In the genomic region with DNA sequence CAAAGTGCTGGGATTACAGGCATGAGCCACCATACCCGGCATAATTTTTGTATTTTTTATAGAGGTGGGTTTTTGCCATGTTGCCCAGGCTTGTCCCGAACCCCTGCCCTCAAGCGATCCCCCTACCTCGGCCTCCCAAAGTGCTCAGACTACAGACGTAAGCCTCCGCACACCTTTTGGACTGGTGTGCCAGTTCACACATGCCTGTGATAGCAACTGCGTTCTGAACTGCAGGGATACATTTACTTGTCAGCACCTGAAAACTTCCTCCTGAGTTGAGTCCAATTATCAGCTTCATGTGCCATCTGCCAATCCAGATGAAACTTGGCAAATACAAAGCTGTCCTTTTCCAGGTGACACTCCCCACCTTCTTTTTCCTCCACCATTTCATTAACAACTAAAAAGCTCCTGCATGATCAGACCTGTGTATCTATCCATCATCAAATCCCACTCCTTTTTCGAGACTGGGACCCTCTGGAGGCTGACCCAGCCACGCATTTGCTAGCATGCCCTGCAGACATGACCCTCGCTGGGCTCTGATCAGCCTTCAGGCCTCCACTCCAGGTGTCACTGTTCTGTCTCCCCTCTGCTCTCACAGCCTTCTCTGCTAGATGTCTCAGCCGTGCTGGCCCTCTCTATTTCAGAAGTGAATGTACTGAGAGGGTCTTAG, we compare ENCODE assay signal across 2 cellular contexts.
TF ChIP-seq lines count a peak whose summit lies in the region.

No MANE protein-coding gene starts in this region.

TF ChIP-seq in IMR-90, 13 proteins besides CTCF, POLR2A, EP300 and RAD21:
- no peak for TF ChIP-seq CEBPB (IDR thresholded peaks at IDR 0.05; ENCODE audit: low read depth, low read length)
- no peak for TF ChIP-seq BHLHE40 (IDR thresholded peaks at IDR 0.05; ENCODE audit: low read depth, low read length)
- TF ChIP-seq, protein P1, sequence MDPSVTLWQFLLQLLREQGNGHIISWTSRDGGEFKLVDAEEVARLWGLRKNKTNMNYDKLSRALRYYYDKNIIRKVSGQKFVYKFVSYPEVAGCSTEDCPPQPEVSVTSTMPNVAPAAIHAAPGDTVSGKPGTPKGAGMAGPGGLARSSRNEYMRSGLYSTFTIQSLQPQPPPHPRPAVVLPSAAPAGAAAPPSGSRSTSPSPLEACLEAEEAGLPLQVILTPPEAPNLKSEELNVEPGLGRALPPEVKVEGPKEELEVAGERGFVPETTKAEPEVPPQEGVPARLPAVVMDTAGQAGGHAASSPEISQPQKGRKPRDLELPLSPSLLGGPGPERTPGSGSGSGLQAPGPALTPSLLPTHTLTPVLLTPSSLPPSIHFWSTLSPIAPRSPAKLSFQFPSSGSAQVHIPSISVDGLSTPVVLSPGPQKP (IDR thresholded peaks at IDR 0.05; ENCODE audit: borderline replicate concordance, low read depth, low read length), result no peak

TF ChIP-seq in H1, 55 proteins besides CTCF, POLR2A, EP300 and RAD21:
- TF ChIP-seq NANOG (IDR thresholded peaks at IDR 0.05; ENCODE audit: insufficient read depth, low read depth, low read length, poor library complexity, severe bottlenecking) (no peak), CTBP2 (IDR thresholded peaks at IDR 0.05; ENCODE audit: borderline replicate concordance, insufficient read depth, insufficient read length, low read length) (no peak), BRCA1 (IDR thresholded peaks at IDR 0.05; ENCODE audit: low read depth, low read length) (no peak), SAP30 (IDR thresholded peaks at IDR 0.05; ENCODE audit: insufficient read depth, insufficient replicate concordance, low read length) (no peak), EZH2 (IDR thresholded peaks at IDR 0.05; ENCODE audit: low read depth, low read length, severe bottlenecking) (no peak), NRF1 (IDR thresholded peaks at IDR 0.05; ENCODE audit: low read depth, low read length) (no peak), KDM1A (IDR thresholded peaks at IDR 0.05; ENCODE audit: borderline replicate concordance, low read length) (no peak), KDM5A (IDR thresholded peaks at IDR 0.05; ENCODE audit: low read length) (no peak), SRF (IDR thresholded peaks at IDR 0.05; ENCODE audit: low read depth, low read length) (no peak), CEBPB (IDR thresholded peaks at IDR 0.05; ENCODE audit: low read depth, low read length) (no peak), RXRA (IDR thresholded peaks at IDR 0.05; ENCODE audit: insufficient read depth, low read depth, low read length) (no peak), CREB1 (IDR thresholded peaks at IDR 0.05) (no peak), SIN3A (conservative IDR thresholded peaks at IDR 0.05 in 1 of 2, IDR thresholded peaks at IDR 0.05 in 1 of 2; ENCODE audit: low read depth in 1 of 2, low read length in 2 of 2) (no peak), RBBP5 (IDR thresholded peaks at IDR 0.05; ENCODE audit: borderline replicate concordance, low read depth, low read length) (no peak), TAF7 (optimal IDR thresholded peaks at IDR 0.05; ENCODE audit: borderline replicate concordance, low read depth, low read length) (no peak), GABPA (IDR thresholded peaks at IDR 0.05; ENCODE audit: borderline replicate concordance, insufficient read depth, low read length) (no peak), CBX5 (IDR thresholded peaks at IDR 0.05; ENCODE audit: low read depth, low read length) (no peak), TEAD4 (IDR thresholded peaks at IDR 0.05; ENCODE audit: low read depth, low read length) (no peak)
- TF ChIP-seq, protein P2, sequence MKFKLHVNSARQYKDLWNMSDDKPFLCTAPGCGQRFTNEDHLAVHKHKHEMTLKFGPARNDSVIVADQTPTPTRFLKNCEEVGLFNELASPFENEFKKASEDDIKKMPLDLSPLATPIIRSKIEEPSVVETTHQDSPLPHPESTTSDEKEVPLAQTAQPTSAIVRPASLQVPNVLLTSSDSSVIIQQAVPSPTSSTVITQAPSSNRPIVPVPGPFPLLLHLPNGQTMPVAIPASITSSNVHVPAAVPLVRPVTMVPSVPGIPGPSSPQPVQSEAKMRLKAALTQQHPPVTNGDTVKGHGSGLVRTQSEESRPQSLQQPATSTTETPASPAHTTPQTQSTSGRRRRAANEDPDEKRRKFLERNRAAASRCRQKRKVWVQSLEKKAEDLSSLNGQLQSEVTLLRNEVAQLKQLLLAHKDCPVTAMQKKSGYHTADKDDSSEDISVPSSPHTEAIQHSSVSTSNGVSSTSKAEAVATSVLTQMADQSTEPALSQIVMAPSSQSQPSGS (IDR thresholded peaks at IDR 0.05; ENCODE audit: low read length), result no peak
